8 cellular contexts compared by ENCODE assay signal in the genomic region with DNA sequence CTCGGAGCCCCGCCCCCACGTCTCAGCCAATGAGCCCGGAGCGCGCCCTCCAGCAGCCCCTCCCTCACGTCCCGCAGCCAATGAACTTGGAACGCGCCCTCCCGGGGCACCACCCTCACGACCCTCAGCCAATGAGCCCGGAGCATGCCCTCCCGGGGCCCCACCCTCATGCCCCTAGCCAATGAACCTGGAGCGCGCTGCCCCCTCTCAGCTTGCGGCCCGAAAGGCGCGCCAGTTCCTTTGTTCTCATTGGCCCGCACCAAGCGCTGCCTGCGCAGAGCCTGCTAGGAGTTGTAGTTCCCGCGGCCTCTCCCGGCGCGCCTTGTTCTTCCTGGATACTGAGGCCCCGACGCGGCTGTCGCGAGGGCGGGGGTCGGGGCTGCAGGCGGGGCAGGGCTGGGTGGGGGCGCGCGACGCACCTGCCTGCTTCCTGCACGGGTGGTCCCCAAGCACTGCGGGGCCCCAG. TPM values are rescaled to one million over a fixed set of nuclear protein-coding genes. Genes with fewer than 3 reads are reported as not detected.
DNase-seq lines count a peak whose midpoint lies in the region; ATAC-seq and TF ChIP-seq lines count a peak whose summit lies in the region.

Gene LRRC45, plus strand, starts transcription at position 325 of the 466 bp plus-strand sequence. CDS start 339 bp downstream, outside the sequence.

- H3K23ac ChIP-seq in mesenchymal stem cell (ENCODE audit: low read length in 2 of 2): peak within 1 kb of the TSS in 1 of 2 experiments; percentile 87

- H3K14ac ChIP-seq in mesenchymal stem cell (ENCODE audit: low read length in 2 of 2): peak within 1 kb of the TSS in 1 of 2 experiments; percentile 95

- no peaks in the 10 kb centered on the region for H3K9me3 Mint-ChIP-seq in Caco-2 (ENCODE audit: unreplicated experiment)
- H3K9me3 Mint-ChIP-seq in endodermal cell: no peaks in the 10 kb centered on the region

- H3K9me3 ChIP-seq in Caco-2 (no peaks in the 10 kb centered on the region), OCI-LY1 (ENCODE audit: low read length) (no peaks in the 10 kb centered on the region), endodermal cell (ENCODE audit: control insufficient read depth, low read length) (no peaks in the 10 kb centered on the region), mesenchymal stem cell (ENCODE audit: control insufficient read depth, low read length) (no peaks in the 10 kb centered on the region)

- DNase-seq in Caco-2 (peak; percentile 100), HuH-7.5 (ENCODE audit: low spot score) (peak; percentile 99), endodermal cell (peak; percentile 100), mesenchymal stem cell (peak; percentile 100)
- peak; percentile 98 for DNase-seq in activated CD8-positive, alpha-beta memory T cell treated with anti-CD3 and anti-CD28 coated beads, Interleukin-2, amount 50 U/mL, for 24 hours (ENCODE audit: extremely low read depth)
- DNase-seq in stimulated activated CD8-positive, alpha-beta memory T cell treated with anti-CD3 and anti-CD28 coated beads, Interleukin-12 subunit alpha, Interleukin-12 subunit beta, amount 100 ng/mL, for 1 hour (ENCODE audit: low read depth): peak; percentile 99

- peak within 1 kb of the TSS; percentile 52 to 67 for H2BK12ac ChIP-seq in mesenchymal stem cell (ENCODE audit: low read length in 2 of 2)

- H4K91ac ChIP-seq in mesenchymal stem cell (ENCODE audit: low read length): peak within 1 kb of the TSS; percentile 80

- intact Hi-C loops in Caco-2 (cut with micrococcal nuclease; ENCODE audit: unreplicated experiment): loop anchor here (1.0 to 5.0 kb wide), 3 partner anchors 46 to 151 kb away; partner anchors contain the start of genes ARHGDIA, ASPSCR1 and MAFG

- no peak within 1 kb of the TSS for H2BK5ac ChIP-seq in mesenchymal stem cell (ENCODE audit: low read depth, low read length, poor library complexity, severe bottlenecking)

- H2BK15ac ChIP-seq in mesenchymal stem cell (ENCODE audit: low read depth, poor library complexity, severe bottlenecking): no peak within 1 kb of the TSS

- H3K36me3 Mint-ChIP-seq in Caco-2 (ENCODE audit: insufficient read depth, unreplicated experiment) (peaks cover 58% of the 10 kb centered on the region), endodermal cell (ENCODE audit: low read depth) (peaks cover 16% of the 10 kb centered on the region)

- peak within 1 kb of the TSS; percentile 100 for H3K4me2 ChIP-seq in OCI-LY1 (ENCODE audit: low read length)
- peak within 1 kb of the TSS; percentile 96 for H3K4me2 ChIP-seq in mesenchymal stem cell (ENCODE audit: low read length, poor library complexity, severe bottlenecking)

- H3K4me1 Mint-ChIP-seq in Caco-2 (ENCODE audit: low read depth, unreplicated experiment) (peaks cover 6% of the 10 kb centered on the region), endodermal cell (peaks cover 10% of the 10 kb centered on the region)

- H4K8ac ChIP-seq in mesenchymal stem cell (ENCODE audit: low read length): peak within 1 kb of the TSS; percentile 45

- H3K36me3 ChIP-seq in Caco-2 (ENCODE audit: control insufficient read depth, insufficient read depth, low read length) (peaks cover 2% of the 10 kb centered on the region), OCI-LY1 (ENCODE audit: insufficient read depth, low read length) (peaks cover 10% of the 10 kb centered on the region; the same call in 1 of the 2 replicates), endodermal cell (ENCODE audit: control insufficient read depth, insufficient read depth, low read length) (peaks cover 7% of the 10 kb centered on the region), mesenchymal stem cell (ENCODE audit: control insufficient read depth in 1 of 2, insufficient read depth in 2 of 2, low read depth in 1 of 2, low read length in 2 of 2) (peaks cover 10 to 48% of the 10 kb centered on the region in 2 experiments)

- no peaks in the 10 kb centered on the region for H4K20me1 ChIP-seq in OCI-LY1 (ENCODE audit: insufficient read depth, low read length)

- H2AFZ ChIP-seq in OCI-LY1 (ENCODE audit: low read length) (no peak within 1 kb of the TSS), mesenchymal stem cell (ENCODE audit: low read depth, low read length) (peak within 1 kb of the TSS; percentile 93)

- BruUV-seq in Caco-2 (replicated peaks; lab: Mats Ljungman, UMichigan): no TSS peak

- no peaks in the 10 kb centered on the region for H3K79me2 ChIP-seq in OCI-LY1 (ENCODE audit: insufficient read depth, low read length)

- H2AK5ac ChIP-seq in mesenchymal stem cell (ENCODE audit: low read length, severe bottlenecking): peak within 1 kb of the TSS; percentile 38

- H3K27ac ChIP-seq in OCI-LY1 (ENCODE audit: low read depth, low read length, poor library complexity, severe bottlenecking) (peak within 1 kb of the TSS; percentile 16), endodermal cell (ENCODE audit: low read depth, low read length) (peak within 1 kb of the TSS; percentile 72), mesenchymal stem cell (ENCODE audit: low read length, poor library complexity, severe bottlenecking) (no peak within 1 kb of the TSS)

- ATAC-seq in GM21528 (IDR thresholded peaks at IDR 0.05; ENCODE audit: low FRiP score, unreplicated experiment): peak; percentile 71

- POLR2A ChIA-PET in Caco-2 (lab: Charles Lee): interaction anchor here (0.6 to 2.9 kb wide), 13 partner anchors 9 to 1877 kb away, joined by 3 to 51 read pairs (median 8); partner anchors contain the start of genes DCXR, FASN, GPS1 and MAFG

- CTCF ChIA-PET in Caco-2 (lab: Charles Lee): interaction anchor here (0.6 to 5.0 kb wide), 14 partner anchors 8 to 186 kb away, joined by 3 to 92 read pairs (median 6); partner anchors contain the start of genes DCXR, NOTUM and RAC3

- peak within 1 kb of the TSS; percentile 59 for H3K27ac Mint-ChIP-seq in Caco-2 (ENCODE audit: unreplicated experiment)
- peak within 1 kb of the TSS; percentile 78 for H3K27ac Mint-ChIP-seq in endodermal cell

- TF ChIP-seq CTCF in Caco-2 (IDR thresholded peaks at IDR 0.05; ENCODE audit: insufficient read depth in 1 of 2, low read depth in 1 of 2, low read length in 1 of 2, severe bottlenecking in 1 of 2, unreplicated experiment in 1 of 2) (no peak), OCI-LY1 (IDR thresholded peaks at IDR 0.05; ENCODE audit: low read length) (no peak), endodermal cell (conservative IDR thresholded peaks at IDR 0.05) (no peak)

- no peaks in the 10 kb centered on the region for H3F3A ChIP-seq in OCI-LY1 (ENCODE audit: insufficient read depth, low read length)

- H3K9me2 ChIP-seq in OCI-LY1 (ENCODE audit: low read depth, low read length): no peaks in the 10 kb centered on the region

- H3K18ac ChIP-seq in mesenchymal stem cell (ENCODE audit: low read depth in 1 of 2, low read length in 2 of 2): peak within 1 kb of the TSS; percentile 50 to 88

- H3K4me1 ChIP-seq in Caco-2 (peaks cover 15% of the 10 kb centered on the region), OCI-LY1 (ENCODE audit: insufficient read depth, low read length, severe bottlenecking) (peaks cover 24% of the 10 kb centered on the region), endodermal cell (ENCODE audit: control insufficient read depth, insufficient read depth, low read length) (peaks cover 4% of the 10 kb centered on the region), mesenchymal stem cell (ENCODE audit: control insufficient read depth, insufficient read depth, low read depth, low read length) (peaks cover 38% of the 10 kb centered on the region)

- H3K27me3 Mint-ChIP-seq in Caco-2 (ENCODE audit: insufficient read depth, unreplicated experiment): no peaks in the 10 kb centered on the region
- no peaks in the 10 kb centered on the region for H3K27me3 Mint-ChIP-seq in endodermal cell (ENCODE audit: insufficient read depth)

- peaks cover 34% of the 10 kb centered on the region for H3K79me1 ChIP-seq in mesenchymal stem cell (replicated peaks; ENCODE audit: low read length, poor library complexity, severe bottlenecking)

- peak within 1 kb of the TSS; percentile 63 to 71 for H3K4ac ChIP-seq in mesenchymal stem cell (ENCODE audit: low read depth in 1 of 2, low read length in 2 of 2)

- peak within 1 kb of the TSS; percentile 58 for H2BK120ac ChIP-seq in mesenchymal stem cell (ENCODE audit: low read depth, low read length)

- H3K9ac ChIP-seq in OCI-LY1 (ENCODE audit: low read length) (peak within 1 kb of the TSS; percentile 88), endodermal cell (ENCODE audit: extremely low read depth, low read length, poor library complexity, severe bottlenecking) (peak within 1 kb of the TSS; percentile 81), mesenchymal stem cell (ENCODE audit: low read length) (peak within 1 kb of the TSS; percentile 89)

- peak within 1 kb of the TSS; percentile 83 for H3K4me3 Mint-ChIP-seq in Caco-2 (ENCODE audit: unreplicated experiment)
- H3K4me3 Mint-ChIP-seq in endodermal cell: peak within 1 kb of the TSS; percentile 76

- 0% methylated on average over 2 to 42 of the region's 42 CpGs for WGBS in endodermal cell (ENCODE audit: insufficient coverage in 1 of 2, insufficient read length in 1 of 2), 2 experiments
- WGBS in mesenchymal stem cell: 1% methylated on average over 36 of the region's 42 CpGs

- H3K27me3 ChIP-seq in Caco-2 (replicated peaks; ENCODE audit: control insufficient read depth, insufficient read depth, low read length) (no peaks in the 10 kb centered on the region), OCI-LY1 (ENCODE audit: insufficient read depth, low read length) (no peaks in the 10 kb centered on the region), endodermal cell (ENCODE audit: control insufficient read depth, insufficient read depth, low read length, poor library complexity, severe bottlenecking) (no peaks in the 10 kb centered on the region), mesenchymal stem cell (ENCODE audit: control insufficient read depth in 1 of 2, insufficient read depth in 1 of 2, low read length in 2 of 2) (no peaks in the 10 kb centered on the region)

- H3K4me3 ChIP-seq in Caco-2 (ENCODE audit: low read depth, low read length) (peak within 1 kb of the TSS; percentile 85), OCI-LY1 (ENCODE audit: low read depth, low read length, poor library complexity, severe bottlenecking) (peak within 1 kb of the TSS; percentile 92), endodermal cell (ENCODE audit: low read length) (peak within 1 kb of the TSS; percentile 91), mesenchymal stem cell (ENCODE audit: insufficient read depth in 1 of 2, low read depth in 1 of 2, low read length in 2 of 2) (peak within 1 kb of the TSS; percentile 90 to 93)

RNA-seq across cellular contexts. Expression of gene LRRC45, which starts in this region (rescaled TPM):
- 33.2 and 38.2 TPM in 2 replicates for total RNA-seq in Caco-2 (2022)
- 10 to 100 TPM; 35.1 to 38.9 TPM for total RNA-seq in endodermal cell
- 22.3 TPM for polyA plus RNA-seq in endodermal cell (2013, experiment 1 of 2)
- 20.1 TPM for polyA plus RNA-seq in endodermal cell (2013, experiment 2 of 2)
- 4.8 TPM for polyA plus RNA-seq in mesenchymal stem cell (2013, experiment 1 of 2)
- 5.2 TPM for polyA plus RNA-seq in mesenchymal stem cell (2013, experiment 2 of 2)
